6 cellular contexts compared by ENCODE assay signal in the genomic region with DNA sequence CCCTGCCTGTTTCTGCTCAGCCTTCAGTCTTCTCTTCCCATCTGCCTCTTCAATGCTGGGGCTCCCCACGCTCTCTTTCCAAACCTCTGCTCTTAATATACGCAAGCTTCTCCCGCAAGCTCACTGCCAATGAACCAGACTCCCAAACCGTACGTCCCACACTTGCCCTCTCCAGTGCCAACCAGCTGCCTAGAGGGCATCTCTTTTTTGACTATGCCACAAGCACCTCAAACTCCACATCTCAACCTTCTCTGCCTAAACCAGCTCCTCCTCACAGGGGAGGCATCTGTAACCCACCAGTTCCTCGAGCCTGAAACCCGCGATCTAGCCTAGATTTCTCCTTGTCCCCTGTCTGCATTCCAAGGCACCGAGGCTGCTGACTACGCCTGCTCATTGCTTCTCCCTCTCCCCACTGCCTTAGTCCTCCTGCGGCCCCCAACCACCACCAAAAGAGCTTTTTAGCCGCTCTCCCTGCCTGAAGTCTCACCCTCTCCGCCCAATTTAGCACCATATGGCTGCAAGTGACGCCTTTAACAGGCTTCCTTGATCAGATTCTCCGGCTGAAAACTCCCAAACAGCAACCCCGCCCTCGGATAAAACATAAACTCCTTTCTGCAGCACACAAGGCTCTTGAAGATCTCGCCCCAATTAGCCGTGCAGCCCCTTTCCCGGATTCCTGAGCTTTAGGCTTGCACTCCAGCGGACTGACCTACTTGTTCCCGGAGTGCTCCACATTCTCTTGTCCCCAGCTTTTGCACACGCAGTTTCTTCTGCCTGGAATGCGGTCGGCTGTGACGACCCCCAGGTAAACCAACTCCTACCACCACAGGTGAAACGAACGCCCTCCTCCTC. TPM values are rescaled to one million over a fixed set of nuclear protein-coding genes. Genes with fewer than 3 reads are reported as not detected.
DNase-seq lines count a peak whose midpoint lies in the region; TF ChIP-seq lines count a peak whose summit lies in the region.

No MANE protein-coding gene starts in this region.

- no peak for DNase-seq in activated naive CD4-positive, alpha-beta T cell treated with anti-CD3 and anti-CD28 coated beads for 36 hours
- DNase-seq in activated naive CD4-positive, alpha-beta T cell (lab: John Stamatoyannopoulos, UW) = no peak
- DNase-seq in dedifferentiated amniotic fluid mesenchymal stem cell (ENCODE audit: extremely low spot score) = peak; percentile 16
- no peak for DNase-seq in progenitor cell of endocrine pancreas (ENCODE audit: low spot score, unreplicated experiment)
- DNase-seq in NCI-H345 (lab: John Stamatoyannopoulos, UW) = no peak
- no peak for DNase-seq in T-helper 9 cell

- H3K27ac Mint-ChIP-seq in activated naive CD4-positive, alpha-beta T cell treated with anti-CD3 and anti-CD28 coated beads for 36 hours = peak overlapping the region; percentile 42
- H3K27ac Mint-ChIP-seq in progenitor cell of endocrine pancreas = peak overlapping the region; percentile 58

- H3K9me3 Mint-ChIP-seq in activated naive CD4-positive, alpha-beta T cell treated with anti-CD3 and anti-CD28 coated beads for 36 hours = peaks cover 5% of the 10 kb centered on the region
- H3K9me3 Mint-ChIP-seq in progenitor cell of endocrine pancreas (ENCODE audit: low read depth) = no peaks in the 10 kb centered on the region

- CTCF ChIA-PET in activated naive CD4-positive, alpha-beta T cell treated with anti-CD3 and anti-CD28 coated beads for 36 hours (lab: Charles Lee) = interaction anchor here (0.7 to 1.3 kb wide), 3 partner anchors 30 to 57 kb away, joined by 3 to 5 read pairs (median 4); no protein-coding TSS in a partner anchor

- H3K36me3 Mint-ChIP-seq in activated naive CD4-positive, alpha-beta T cell treated with anti-CD3 and anti-CD28 coated beads for 36 hours (ENCODE audit: low read depth) = peaks cover 15% of the 10 kb centered on the region
- peaks cover 5% of the 10 kb centered on the region for H3K36me3 Mint-ChIP-seq in progenitor cell of endocrine pancreas (ENCODE audit: insufficient read depth)

- peaks cover 52% of the 10 kb centered on the region for H3K4me1 Mint-ChIP-seq in activated naive CD4-positive, alpha-beta T cell treated with anti-CD3 and anti-CD28 coated beads for 36 hours (ENCODE audit: low read depth)
- H3K4me1 Mint-ChIP-seq in progenitor cell of endocrine pancreas (ENCODE audit: low read depth) = peaks cover 17% of the 10 kb centered on the region

- no peak for TF ChIP-seq CTCF in progenitor cell of endocrine pancreas (IDR thresholded peaks at IDR 0.05; ENCODE audit: unreplicated experiment)

- intact Hi-C loops in activated naive CD4-positive, alpha-beta T cell treated with anti-CD3 and anti-CD28 coated beads for 36 hours (cut with micrococcal nuclease) = loop anchor here (5.0 kb wide), 1 partner anchor 88 kb away; a partner anchor contains a TSS

- H3K27me3 Mint-ChIP-seq in activated naive CD4-positive, alpha-beta T cell treated with anti-CD3 and anti-CD28 coated beads for 36 hours (ENCODE audit: low read depth) = no peaks in the 10 kb centered on the region
- H3K27me3 Mint-ChIP-seq in progenitor cell of endocrine pancreas = no peaks in the 10 kb centered on the region

- H3K4me3 Mint-ChIP-seq in activated naive CD4-positive, alpha-beta T cell treated with anti-CD3 and anti-CD28 coated beads for 36 hours = peak overlapping the region; percentile 78
- peak overlapping the region; percentile 82 for H3K4me3 Mint-ChIP-seq in progenitor cell of endocrine pancreas (ENCODE audit: low read depth)

RNA-seq across cellular contexts. Expression of a gene that starts 1.5 kb away (rescaled TPM):
- 10 to 100 TPM; 53.0 to 62.7 TPM for total RNA-seq in activated naive CD4-positive, alpha-beta T cell treated with anti-CD3 and anti-CD28 coated beads for 36 hours
- 87.5 and 89.9 TPM in 2 replicates for total RNA-seq in progenitor cell of endocrine pancreas

RNA-seq across cellular contexts. Expression of a gene that starts 48.3 kb away (rescaled TPM):
- total RNA-seq in activated naive CD4-positive, alpha-beta T cell treated with anti-CD3 and anti-CD28 coated beads for 36 hours = 10 to 100 TPM; 23.7 to 25.1 TPM
- 24.7 and 26.6 TPM in 2 replicates for total RNA-seq in progenitor cell of endocrine pancreas

RNA-seq across cellular contexts. Expression of a gene that starts 48.7 kb away (rescaled TPM):
- total RNA-seq in activated naive CD4-positive, alpha-beta T cell treated with anti-CD3 and anti-CD28 coated beads for 36 hours = 10 to 100 TPM; 52.3 to 54.6 TPM
- total RNA-seq in progenitor cell of endocrine pancreas = 101 and 106 TPM in 2 replicates

RNA-seq across cellular contexts. Expression of a gene that starts 55.8 kb away (rescaled TPM):
- total RNA-seq in activated naive CD4-positive, alpha-beta T cell treated with anti-CD3 and anti-CD28 coated beads for 36 hours = 10 to 100 TPM; 16.4 to 16.9 TPM
- total RNA-seq in progenitor cell of endocrine pancreas = 24.9 and 28.3 TPM in 2 replicates
